1 cellular context compared by ENCODE assay signal in genomic region chr17:42609814-42610801, GRCh38.
TF ChIP-seq lines count a peak whose summit lies in the region.

No MANE protein-coding gene starts in this region.

TF ChIP-seq in HEK293, 187 proteins besides CTCF, POLR2A, EP300 and RAD21 (continued from another document):
- TF ChIP-seq PATZ1 (tag by site-specific recombination; IDR thresholded peaks at IDR 0.05) = peak; percentile 72
- TF ChIP-seq BCL11B (tag by site-specific recombination; IDR thresholded peaks at IDR 0.05; ENCODE audit: low read depth) = 0 out of 2 replicates have a peak, but pooled peaks have one; percentile 30
- peak; percentile 74 for TF ChIP-seq ZNF600 (tag by site-specific recombination; IDR thresholded peaks at IDR 0.05)
- 0 out of 2 replicates have a peak, but pooled peaks have one; percentile 20 for TF ChIP-seq REST (tag by site-specific recombination; IDR thresholded peaks at IDR 0.05)
- TF ChIP-seq ZNF692 (tag by site-specific recombination; IDR thresholded peaks at IDR 0.05) = peak; percentile 52
- TF ChIP-seq PRDM4 (tag by site-specific recombination; IDR thresholded peaks at IDR 0.05) = 0 out of 2 replicates have a peak, but pooled peaks have one; percentile 48
- 0 out of 2 replicates have a peak, but pooled peaks have one; percentile 16 for TF ChIP-seq ZFP69B (tag by site-specific recombination; IDR thresholded peaks at IDR 0.05)
- peak; percentile 55 for TF ChIP-seq SP7 (tag by site-specific recombination; IDR thresholded peaks at IDR 0.05)
- peak; percentile 35; the same call in 1 of the 2 replicates for TF ChIP-seq ZFHX2 (tag by site-specific recombination; conservative IDR thresholded peaks at IDR 0.05)
- TF ChIP-seq ZEB2 (tag by site-specific recombination; IDR thresholded peaks at IDR 0.05) = peak; percentile 14; the same call in 1 of the 2 replicates
- 0 out of 2 replicates have a peak, but pooled peaks have one; percentile 17 for TF ChIP-seq YY1 (tag by site-specific recombination; IDR thresholded peaks at IDR 0.05)
- TF ChIP-seq ZNF398 (tag by site-specific recombination; IDR thresholded peaks at IDR 0.05) = peak; percentile 63; the same call in 1 of the 2 replicates
- TF ChIP-seq ZBTB17 (tag by site-specific recombination; IDR thresholded peaks at IDR 0.05) = peak; percentile 55; the same call in 1 of the 2 replicates
- TF ChIP-seq ZNF146 (tag by site-specific recombination; IDR thresholded peaks at IDR 0.05) = 0 out of 2 replicates have a peak, but pooled peaks have one; percentile 20
- peak; percentile 87 for TF ChIP-seq ZNF335 (tag by site-specific recombination; conservative IDR thresholded peaks at IDR 0.05)
- TF ChIP-seq ZSCAN30 (tag by site-specific recombination; IDR thresholded peaks at IDR 0.05) = 0 out of 2 replicates have a peak, but pooled peaks have one; percentile 13
- peak; percentile 50; the same call in 1 of the 2 replicates for TF ChIP-seq KLF16 (tag by site-specific recombination; IDR thresholded peaks at IDR 0.05)
- peak; percentile 82 for TF ChIP-seq GLIS2 (tag by site-specific recombination; IDR thresholded peaks at IDR 0.05)
- peak; percentile 94 for TF ChIP-seq ZBTB48 (tag by site-specific recombination; IDR thresholded peaks at IDR 0.05)
- TF ChIP-seq WT1 (tag by site-specific recombination; IDR thresholded peaks at IDR 0.05) = peak; percentile 39; the same call in 1 of the 2 replicates
- TF ChIP-seq KLF8 (tag by site-specific recombination; IDR thresholded peaks at IDR 0.05) = 0 out of 2 replicates have a peak, but pooled peaks have one; percentile 27
- peak; percentile 28; the same call in 1 of the 2 replicates for TF ChIP-seq ZBTB1 (tag by site-specific recombination; IDR thresholded peaks at IDR 0.05)
- TF ChIP-seq ZIC2 (tag by site-specific recombination; IDR thresholded peaks at IDR 0.05) = peak; percentile 40; the same call in 1 of the 2 replicates
- TF ChIP-seq ZSCAN5A (tag by site-specific recombination; IDR thresholded peaks at IDR 0.05) = peak; percentile 24; the same call in 1 of the 2 replicates
- 0 out of 2 replicates have a peak, but pooled peaks have one; percentile 14 for TF ChIP-seq ZNF843 (tag by site-specific recombination; IDR thresholded peaks at IDR 0.05)
- peak; percentile 59; the same call in 1 of the 2 replicates for TF ChIP-seq INSM2 (tag by site-specific recombination; IDR thresholded peaks at IDR 0.05)
- TF ChIP-seq ZSCAN23 (tag by site-specific recombination; IDR thresholded peaks at IDR 0.05) = peak; percentile 29; the same call in 1 of the 2 replicates
- peak; percentile 22; the same call in 1 of the 2 replicates for TF ChIP-seq ZNF660 (tag by site-specific recombination; IDR thresholded peaks at IDR 0.05)
- 0 out of 2 replicates have a peak, but pooled peaks have one; percentile 27 for TF ChIP-seq ZBTB20 (tag by site-specific recombination; IDR thresholded peaks at IDR 0.05)
TF ChIP-seq in HEK293: peak in this region for 38; not testable (repeated sequence) for 149.
